In genomic region chr4:165207431-165208321, GRCh38 we compare ENCODE assay signal across 8 cellular contexts. TPM values are rescaled to one million over a fixed set of nuclear protein-coding genes. Genes with fewer than 3 reads are reported as not detected.
A peak's percentile ranks its signal among the peaks of the same experiment; 100 is the strongest.
DNase-seq lines count a peak whose midpoint lies in the region; ATAC-seq, FAIRE-seq and TF ChIP-seq lines count a peak whose summit lies in the region.

TSS of gene KLHL2 (plus strand) at chr4:165207561. CDS start at chr4:165207877, 316 bp downstream.

- FAIRE-seq in kidney (lab: Jason Lieb, UNC), result no peak

- intact Hi-C loops in activated B cell treated with CpG ODN at 0.5 μM for 24 hours (cut with micrococcal nuclease), result loop anchor here (1.0 to 10.0 kb wide), 5 partner anchors 47 to 120 kb away; partner anchors contain the start of genes MSMO1 and TMEM192
- intact Hi-C loops in kidney (cut with DNase I), result no loop called here

- no peaks in the 10 kb centered on the region for H3K9me3 ChIP-seq in kidney (ENCODE audit: control insufficient read depth in 1 of 2, low read length in 2 of 2)

- H3K9me3 Mint-ChIP-seq in activated B cell treated with CpG ODN at 0.5 μM for 24 hours, result no peaks in the 10 kb centered on the region
- H3K9me3 Mint-ChIP-seq in central memory CD8-positive, alpha-beta T cell, result no peaks in the 10 kb centered on the region

- CTCF ChIA-PET in activated B cell treated with CpG ODN at 0.5 μM for 24 hours (lab: Charles Lee), result interaction anchor here (0.7 to 1.2 kb wide), 2 partner anchors 15 to 110 kb away, joined by 3 read pairs; no protein-coding TSS in a partner anchor

- POLR2A ChIA-PET in activated B cell treated with CpG ODN at 0.5 μM for 24 hours (lab: Charles Lee), result interaction anchor here (1.2 to 1.8 kb wide), 2 partner anchors 95 to 120 kb away, joined by 4 to 16 read pairs; partner anchors contain the start of genes MSMO1 and TMEM192

- no peaks in the 10 kb centered on the region for H3K36me3 ChIP-seq in kidney (ENCODE audit: control insufficient read depth in 1 of 2, insufficient read depth in 2 of 2, low read length in 2 of 2)

- H3K4me1 ChIP-seq in kidney (ENCODE audit: control insufficient read depth in 1 of 2, insufficient read depth in 1 of 2, low read depth in 1 of 2, low read length in 2 of 2), result peaks cover 4 to 8% of the 10 kb centered on the region in 2 donors

- H3K27ac Mint-ChIP-seq in activated B cell treated with CpG ODN at 0.5 μM for 24 hours, result peak within 1 kb of the TSS; percentile 91
- H3K27ac Mint-ChIP-seq in central memory CD8-positive, alpha-beta T cell (ENCODE audit: low read depth), result peak within 1 kb of the TSS; percentile 60

- peaks cover 3% of the 10 kb centered on the region for H3K36me3 Mint-ChIP-seq in activated B cell treated with CpG ODN at 0.5 μM for 24 hours (ENCODE audit: low read depth)
- H3K36me3 Mint-ChIP-seq in central memory CD8-positive, alpha-beta T cell (ENCODE audit: insufficient read depth), result no peaks in the 10 kb centered on the region

- no peak for TF ChIP-seq CTCF in activated B cell treated with CpG ODN at 0.5 μM for 24 hours (IDR thresholded peaks at IDR 0.05)
- TF ChIP-seq CTCF in kidney (IDR thresholded peaks at IDR 0.05; ENCODE audit: borderline replicate concordance, extremely low read depth, insufficient read depth), result no peak

- H3K27me3 Mint-ChIP-seq in activated B cell treated with CpG ODN at 0.5 μM for 24 hours, result no peaks in the 10 kb centered on the region
- H3K27me3 Mint-ChIP-seq in central memory CD8-positive, alpha-beta T cell, result no peaks in the 10 kb centered on the region

- DNase-seq in NCI-H82 (lab: John Stamatoyannopoulos, UW) (peak; percentile 69), NCI-H82 treated with DMSO at 0.1 percent for 48 hours (lab: John Stamatoyannopoulos, UW; ENCODE audit: unreplicated experiment) (no peak), NCI-H1930 (lab: John Stamatoyannopoulos, UW) (peak; percentile 34 to 57), activated B cell treated with CpG ODN at 0.5 μM for 24 hours (peak; percentile 76), kidney (peak; percentile 94)
- DNase-seq in central memory CD8-positive, alpha-beta T cell (ENCODE audit: low spot score in 2 of 2), result peak; percentile 31 to 36
- DNase-seq in stimulated activated CD4-positive, alpha-beta T cell treated with anti-CD3 and anti-CD28 coated beads, Interleukin-15, amount 100 ng/mL, for 24 hours, result peak; percentile 82

- peak within 1 kb of the TSS; percentile 79 to 88 for H3K4me3 ChIP-seq in kidney (ENCODE audit: low read length in 2 of 2)

- H3K9ac ChIP-seq in kidney (ENCODE audit: low read length in 2 of 2), result peak within 1 kb of the TSS; percentile 74

- ATAC-seq in HG02852 (IDR thresholded peaks at IDR 0.05; ENCODE audit: unreplicated experiment) (peak; percentile 84), activated B cell treated with CpG ODN at 0.5 μM for 24 hours (ENCODE audit: low read depth) (peak; percentile 90)
- peak; percentile 70 for ATAC-seq in central memory CD8-positive, alpha-beta T cell (replicated peaks; ENCODE audit: extremely low read depth, poor library complexity, severe bottlenecking)

- peak within 1 kb of the TSS; percentile 28 to 81 for H3K27ac ChIP-seq in kidney (ENCODE audit: low read depth in 2 of 2, low read length in 2 of 2)

- peaks cover 74% of the 10 kb centered on the region for H3K4me1 Mint-ChIP-seq in activated B cell treated with CpG ODN at 0.5 μM for 24 hours
- H3K4me1 Mint-ChIP-seq in central memory CD8-positive, alpha-beta T cell, result peaks cover 53% of the 10 kb centered on the region

- H3K4me3 Mint-ChIP-seq in activated B cell treated with CpG ODN at 0.5 μM for 24 hours, result peak within 1 kb of the TSS; percentile 94
- H3K4me3 Mint-ChIP-seq in central memory CD8-positive, alpha-beta T cell, result peak within 1 kb of the TSS; percentile 78

RNA-seq across cellular contexts. Expression of gene KLHL2, which starts in this region (rescaled TPM):
- 21.5 and 21.9 TPM in 2 replicates for total RNA-seq in activated B cell treated with CpG ODN at 0.5 μM for 24 hours
- total RNA-seq in kidney, result 44.4 TPM
- 11.5 TPM for polyA plus RNA-seq in kidney (ENCODE audit: insufficient read depth, low read depth, low replicate concordance)
